ENCODE assay signal across 23 cellular contexts in genomic region chr1:156167536-156167935, GRCh38. TPM values are rescaled to one million over a fixed set of nuclear protein-coding genes. Genes with fewer than 3 reads are reported as not detected.
DNase-seq lines count a peak whose midpoint lies in the region; ATAC-seq and TF ChIP-seq lines count a peak whose summit lies in the region.
"Had no signal": no experiment of that assay in that cellular context is flagged by ENCODE, and none has a peak within 500 bp of the region (broad histone marks: within the 10 kb centered on the region; RNA-seq: fewer than 3 reads in every experiment).

No MANE protein-coding gene starts in this region.

- H3K27ac Mint-ChIP-seq in neural crest cell (ENCODE audit: unreplicated experiment), result peak overlapping the region; percentile 53
- H3K27ac Mint-ChIP-seq: activated naive CD8-positive, alpha-beta T cell; activated T-helper 17 cell treated with anti-CD3 and anti-CD28 coated beads, Interleukin-2, amount 50 U/mL, for 72 hours; CD8-positive, alpha-beta T cell; T-cell had no signal

- peaks cover 2% of the 10 kb centered on the region for H3K36me3 Mint-ChIP-seq in neural crest cell (ENCODE audit: low read depth)
- H3K36me3 Mint-ChIP-seq: T-cell had no signal

- no peak overlapping the region for H3K27ac ChIP-seq in hepatocyte
- H3K27ac ChIP-seq: sigmoid colon, thoracic aorta had no signal

- no peak overlapping the region for H2AFZ ChIP-seq in hepatocyte

- no peaks in the 10 kb centered on the region for H3K27me3 Mint-ChIP-seq in neural crest cell (ENCODE audit: low read depth)
- H3K27me3 Mint-ChIP-seq: activated naive CD8-positive, alpha-beta T cell; activated T-helper 17 cell treated with anti-CD3 and anti-CD28 coated beads, Interleukin-2, amount 50 U/mL, for 72 hours; T-cell had no signal

- no peak overlapping the region for H3K4me2 ChIP-seq in hepatocyte

- no peaks in the 10 kb centered on the region for H3K27me3 ChIP-seq in hepatocyte
- H3K27me3 ChIP-seq: sigmoid colon had no signal

- DNase-seq in EH (ENCODE audit: low read depth), result peak; percentile 58
- DNase-seq in NCI-H82 (lab: John Stamatoyannopoulos, UW), result peak; percentile 93
- peak; percentile 30 to 71 for DNase-seq in dermis microvascular lymphatic vessel endothelial cell (ENCODE audit: low read depth in 2 of 2)
- DNase-seq in neural crest cell (ENCODE audit: low read depth, low spot score), result no peak
- DNase-seq in hepatocyte (ENCODE audit: low spot score), result no peak
- DNase-seq: activated CD4-positive, alpha-beta T cell treated with anti-CD3 and anti-CD28 coated beads for 1 hour; AML-193; CD8-positive, alpha-beta T cell; cerebellar nuclear complex; effector CD8-positive, alpha-beta T cell; Karpas-422; NCI-H524; SIG-M5; sigmoid colon; stimulated activated naive CD8-positive, alpha-beta T cell treated with anti-CD3 and anti-CD28 coated beads, Interleukin-15, Interleukin-2, amounts not matched to agents 100 U/mL and 50 U/mL, for 24 hours; T-cell had no signal

- no peaks in the 10 kb centered on the region for H3K9me3 ChIP-seq in hepatocyte (ENCODE audit: low read depth)
- H3K9me3 ChIP-seq: sigmoid colon, thoracic aorta had no signal

- peaks cover 7% of the 10 kb centered on the region for H3K4me1 Mint-ChIP-seq in neural crest cell
- H3K4me1 Mint-ChIP-seq: T-cell had no signal

- no peaks in the 10 kb centered on the region for H3K9me2 ChIP-seq in hepatocyte (replicated peaks; ENCODE audit: insufficient read depth)

- peaks cover 5% of the 10 kb centered on the region for H3K9me3 Mint-ChIP-seq in neural crest cell
- H3K9me3 Mint-ChIP-seq: CD8-positive, alpha-beta T cell; T-cell had no signal

- H3K36me3 ChIP-seq in hepatocyte (replicated peaks; ENCODE audit: insufficient read depth, low read depth), result no peaks in the 10 kb centered on the region
- H3K36me3 ChIP-seq: sigmoid colon, thoracic aorta had no signal

- WGBS in hepatocyte (ENCODE audit: low lambda C conversion rate, missing lambda C conversion rate), result 84% methylated on average over 5 of the region's 5 CpGs

- no peaks in the 10 kb centered on the region for H3K4me1 ChIP-seq in hepatocyte (ENCODE audit: insufficient read depth)
- H3K4me1 ChIP-seq: sigmoid colon had no signal

- no peaks in the 10 kb centered on the region for H3K79me2 ChIP-seq in hepatocyte

- TF ChIP-seq CTCF in neural crest cell (conservative IDR thresholded peaks at IDR 0.05), result no peak
- no peak for TF ChIP-seq CTCF in hepatocyte (IDR thresholded peaks at IDR 0.05; ENCODE audit: poor library complexity)

- no peaks in the 10 kb centered on the region for H4K20me1 ChIP-seq in hepatocyte (ENCODE audit: insufficient read depth, poor library complexity, severe bottlenecking)

- no peak overlapping the region for H3K4me3 ChIP-seq in hepatocyte
- H3K4me3 ChIP-seq: lung, sigmoid colon, thoracic aorta had no signal

- peak overlapping the region; percentile 44 for H3K4me3 Mint-ChIP-seq in neural crest cell
- H3K4me3 Mint-ChIP-seq: activated naive CD8-positive, alpha-beta T cell; activated T-helper 17 cell treated with anti-CD3 and anti-CD28 coated beads, Interleukin-2, amount 50 U/mL, for 72 hours; CD8-positive, alpha-beta T cell; T-cell had no signal

- ATAC-seq in HG02798 (IDR thresholded peaks at IDR 0.05; ENCODE audit: poor library complexity, unreplicated experiment) (no peak), HG03095 (IDR thresholded peaks at IDR 0.05; ENCODE audit: unreplicated experiment) (no peak)
- ATAC-seq: activated T-helper 17 cell treated with anti-CD3 and anti-CD28 coated beads, Interleukin-2, amount 50 U/mL, for 72 hours; CD8-positive, alpha-beta T cell; Panc1; stimulated activated naive CD8-positive, alpha-beta T cell treated with anti-CD3 and anti-CD28 coated beads, Interleukin-15, Interleukin-2, amounts not matched to agents 100 U/mL and 50 U/mL, for 24 hours; T-cell had no signal

RNA-seq across cellular contexts. Expression of gene SEMA4A, which starts 14.2 kb away (rescaled TPM):
- total RNA-seq in dermis microvascular lymphatic vessel endothelial cell, result 0.39 and 0.51 TPM in 2 replicates
- total RNA-seq in neural crest cell, result 1.3 and 2.1 TPM in 2 replicates
- total RNA-seq in hepatocyte, result 1.4 and 2.1 TPM in 2 replicates
- polyA plus RNA-seq in hepatocyte, result 1.3 and 2.6 TPM in 2 replicates

RNA-seq across cellular contexts. Expression of gene SLC25A44, which starts 26.4 kb away (rescaled TPM):
- 9.0 and 15.6 TPM in 2 replicates for total RNA-seq in dermis microvascular lymphatic vessel endothelial cell
- total RNA-seq in neural crest cell, result 19.1 and 22.7 TPM in 2 replicates
- 16.9 TPM in 2 replicates for total RNA-seq in hepatocyte
- 18.1 and 19.3 TPM in 2 replicates for polyA plus RNA-seq in hepatocyte

RNA-seq across cellular contexts. Expression of gene PMF1, which starts 45.3 kb away (rescaled TPM):
- total RNA-seq in dermis microvascular lymphatic vessel endothelial cell, result 52.0 and 70.2 TPM in 2 replicates
- 82.5 and 83.3 TPM in 2 replicates for total RNA-seq in neural crest cell
- 60.7 and 81.4 TPM in 2 replicates for total RNA-seq in hepatocyte
- polyA plus RNA-seq in hepatocyte, result 77.1 and 96.9 TPM in 2 replicates

RNA-seq across cellular contexts. Expression of gene LMNA, which starts 53.0 kb away (rescaled TPM):
- 402 and 626 TPM in 2 replicates for total RNA-seq in dermis microvascular lymphatic vessel endothelial cell
- 51.0 and 51.7 TPM in 2 replicates for total RNA-seq in neural crest cell
- total RNA-seq in hepatocyte, result 161 and 208 TPM in 2 replicates
- 345 and 402 TPM in 2 replicates for polyA plus RNA-seq in hepatocyte

Comparison
In these comparisons a context has a peak if more than half of its experiments do, and no peak if none do; other contexts are left out.
1. DNase-seq: peak in EH (single experiment), NCI-H82 (single experiment) and dermis microvascular lymphatic vessel endothelial cell (2 of 2); none in neural crest cell (single experiment) and hepatocyte (single experiment).